In the genomic region with DNA sequence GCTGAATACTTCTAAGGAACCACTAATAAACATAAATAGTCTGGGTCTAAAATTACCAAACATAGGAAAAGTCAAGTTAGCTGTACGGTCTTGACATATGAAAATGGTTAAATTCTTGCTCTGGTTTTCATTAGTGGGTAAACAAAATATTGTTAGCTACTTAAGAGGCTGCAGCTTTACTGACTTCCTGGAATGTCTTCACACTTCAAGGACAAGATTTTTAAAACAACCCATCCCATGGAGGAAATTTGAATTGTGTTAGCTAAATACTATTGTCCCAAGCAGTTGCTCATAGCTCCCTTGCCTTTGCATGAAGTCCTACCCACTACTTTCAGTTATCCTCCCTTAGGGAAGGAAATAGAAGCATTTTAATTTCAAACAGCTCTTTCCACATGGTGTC, we compare ENCODE assay signal across 25 cellular contexts.
DNase-seq lines count a peak whose midpoint lies in the region; ATAC-seq and TF ChIP-seq lines count a peak whose summit lies in the region.
"Had no signal": no experiment of that assay in that cellular context is flagged by ENCODE, and none has a peak within 500 bp of the region (broad histone marks: within the 10 kb centered on the region; RNA-seq: fewer than 3 reads in every experiment).

No MANE protein-coding gene starts in this region.

- intact Hi-C loops in Right ventricle myocardium inferior (cut with DNase I): no loop called here
- intact Hi-C loops in ascending aorta (cut with DNase I): loop anchor here (2.0 kb wide), 1 partner anchor 129 kb away; a partner anchor contains a TSS

- no peaks in the 10 kb centered on the region for H3K79me2 ChIP-seq in smooth muscle cell (ENCODE audit: low read depth)

- peak; percentile 27 for ATAC-seq in Right ventricle myocardium inferior
- ATAC-seq: A549; body of pancreas; K562; naive thymus-derived CD8-positive, alpha-beta T cell had no signal

- DNase-seq in Right ventricle myocardium inferior (ENCODE audit: missing footprints): no peak
- no peak for DNase-seq in right atrium auricular region (ENCODE audit: low spot score)
- no peak for DNase-seq in ascending aorta (ENCODE audit: low spot score in 2 of 2)
- peak; percentile 14 to 40 for DNase-seq in foreskin fibroblast
- no peak for DNase-seq in smooth muscle cell (lab: John Stamatoyannopoulos, UW; ENCODE audit: unreplicated experiment)
- DNase-seq in NCI-H2029 (lab: John Stamatoyannopoulos, UW): no peak
- no peak for DNase-seq in NCI-H146 (lab: John Stamatoyannopoulos, UW)
- DNase-seq in CD1c-positive myeloid dendritic cell (ENCODE audit: extremely low spot score): no peak
- DNase-seq: activated CD4-positive, CD25-positive, alpha-beta regulatory T cell treated with anti-CD3 and anti-CD28 coated beads, Interleukin-2, amount 50 U/mL, for 72 hours; activated T-cell treated with anti-CD3 and anti-CD28 coated beads, Interleukin-2, amount 50 U/mL, for 72 hours; body of pancreas; CD8-positive, alpha-beta memory T cell; cortex of kidney; DMS79; head of caudate nucleus; naive thymus-derived CD8-positive, alpha-beta T cell; NCI-H1930; spleen; stimulated activated CD4-positive, alpha-beta T cell treated with anti-CD3 and anti-CD28 coated beads, Interleukin-4, amount 100 ng/mL, for 4 hours; T-helper 9 cell had no signal

- TF ChIP-seq CTCF in right atrium auricular region (IDR thresholded peaks at IDR 0.05) (no peak), ascending aorta (IDR thresholded peaks at IDR 0.05) (no peak), foreskin fibroblast (IDR thresholded peaks at IDR 0.05; ENCODE audit: low read depth, low read length) (no peak), smooth muscle cell (IDR thresholded peaks at IDR 0.05; ENCODE audit: borderline replicate concordance, insufficient read depth, poor library complexity, severe bottlenecking) (no peak)

- H3K27me3 ChIP-seq in right atrium auricular region: no peaks in the 10 kb centered on the region
- H3K27me3 ChIP-seq in ascending aorta: no peaks in the 10 kb centered on the region
- H3K27me3 ChIP-seq in smooth muscle cell (ENCODE audit: low read depth): peaks cover 4% of the 10 kb centered on the region
- H3K27me3 ChIP-seq: body of pancreas, spleen, vagina had no signal

- H3K36me3 ChIP-seq in right atrium auricular region (peaks cover 23% of the 10 kb centered on the region), ascending aorta (peaks cover 20 to 23% of the 10 kb centered on the region in 2 donors), smooth muscle cell (ENCODE audit: low read depth) (no peaks in the 10 kb centered on the region)

- H3K9ac ChIP-seq in smooth muscle cell (ENCODE audit: low read depth): no peak overlapping the region

- 33% methylated on average over 1 of the region's 1 CpG for WGBS in smooth muscle cell (ENCODE audit: low lambda C conversion rate)

- no peak overlapping the region for H3K4me3 ChIP-seq in right atrium auricular region
- H3K4me3 ChIP-seq in ascending aorta: no peak overlapping the region
- no peak overlapping the region for H3K4me3 ChIP-seq in foreskin fibroblast (ENCODE audit: low read depth in 1 of 2, low read length in 2 of 2)
- no peak overlapping the region for H3K4me3 ChIP-seq in smooth muscle cell
- H3K4me3 ChIP-seq: A549, body of pancreas, K562, lung, spleen, vagina had no signal

- no peaks in the 10 kb centered on the region for H4K20me1 ChIP-seq in smooth muscle cell (ENCODE audit: low read depth)

- no peak overlapping the region for H2AFZ ChIP-seq in smooth muscle cell (ENCODE audit: low read depth)

- no peaks in the 10 kb centered on the region for H3K9me3 ChIP-seq in right atrium auricular region
- H3K9me3 ChIP-seq in ascending aorta: no peaks in the 10 kb centered on the region
- no peaks in the 10 kb centered on the region for H3K9me3 ChIP-seq in smooth muscle cell (replicated peaks; ENCODE audit: low read depth)
- H3K9me3 ChIP-seq: A549, body of pancreas, spleen, vagina had no signal

- H3K4me1 ChIP-seq in right atrium auricular region: peaks cover 0 to 33% of the 10 kb centered on the region in 2 donors
- peaks cover 0 to 9% of the 10 kb centered on the region in 2 donors for H3K4me1 ChIP-seq in ascending aorta
- peaks cover 16% of the 10 kb centered on the region for H3K4me1 ChIP-seq in smooth muscle cell (ENCODE audit: low read depth)
- H3K4me1 ChIP-seq: A549, body of pancreas, vagina had no signal

- peak overlapping the region; percentile 64 for H3K4me2 ChIP-seq in smooth muscle cell
- H3K4me2 ChIP-seq: A549 had no signal

- H3F3A ChIP-seq in smooth muscle cell (ENCODE audit: low read depth): no peaks in the 10 kb centered on the region

- H3K27ac ChIP-seq in right atrium auricular region (peak overlapping the region in 1 of 2 donors; percentile 83), ascending aorta (peak overlapping the region; percentile 60 to 76), smooth muscle cell (ENCODE audit: low read depth) (peak overlapping the region; percentile 76)
- H3K27ac ChIP-seq: A549, body of pancreas, epithelial cell of prostate, spleen, vagina had no signal

Comparison
In these comparisons a context has a peak if more than half of its experiments do, and no peak if none do; other contexts are left out.
1. DNase-seq: peak in foreskin fibroblast (2 of 2); none in Right ventricle myocardium inferior (single experiment), right atrium auricular region (single experiment), ascending aorta (0 of 2), smooth muscle cell (single experiment), NCI-H2029 (single experiment), NCI-H146 (single experiment) and CD1c-positive myeloid dendritic cell (single experiment).